ENCODE assay signal across 18 cellular contexts in genomic region chr12:108807996-108808725, GRCh38. TPM values are rescaled to one million over a fixed set of nuclear protein-coding genes. Genes with fewer than 3 reads are reported as not detected.
A peak's percentile ranks its signal among the peaks of the same experiment; 100 is the strongest.
DNase-seq lines count a peak whose midpoint lies in the region; ATAC-seq and TF ChIP-seq lines count a peak whose summit lies in the region.
"Had no signal": no experiment of that assay in that cellular context is flagged by ENCODE, and none has a peak within 500 bp of the region (broad histone marks: within the 10 kb centered on the region; RNA-seq: fewer than 3 reads in every experiment).

No MANE protein-coding gene starts in this region.

- peaks cover 28% of the 10 kb centered on the region for H3K79me1 ChIP-seq in trophoblast cell (ENCODE audit: low read length)

- no peak overlapping the region for H3K23ac ChIP-seq in trophoblast cell (ENCODE audit: low read length)

- H2AK5ac ChIP-seq in trophoblast cell (ENCODE audit: low read length) = no peak overlapping the region

- no peak overlapping the region for H4K12ac ChIP-seq in trophoblast cell (ENCODE audit: low read depth, low read length)

- 91 to 96% methylated on average over 13 to 15 of the region's 15 CpGs for WGBS in endodermal cell (ENCODE audit: insufficient coverage in 1 of 2, insufficient read length in 1 of 2), 2 experiments
- no CpG with 5 or more reads among the region's 15 CpGs for WGBS in trophoblast cell (ENCODE audit: extremely low coverage, insufficient coverage, insufficient read length)

- H2BK12ac ChIP-seq in trophoblast cell (ENCODE audit: low read length) = no peak overlapping the region

- H3K4ac ChIP-seq in trophoblast cell (ENCODE audit: low read depth, low read length) = no peak overlapping the region

- CTCF ChIA-PET in HEK293 (lab: Yijun Ruan, JAX) = interaction anchor here (0.6 to 1.0 kb wide), 3 partner anchors 73 to 238 kb away, joined by 3 to 6 read pairs (median 6); no protein-coding TSS in a partner anchor

- H3K4me3 ChIP-seq in HEK293 (ENCODE audit: low read depth, low read length) (no peak overlapping the region), endodermal cell (ENCODE audit: low read length) (no peak overlapping the region), trophoblast cell (ENCODE audit: low read depth, low read length) (no peak overlapping the region)
- H3K4me3 ChIP-seq: BLaER1 treated with 17β-estradiol and CSF1 and Interleukin-3, amounts not matched to agents 10 nM and 100 nM had no signal

- no peak overlapping the region for H2AFZ ChIP-seq in trophoblast cell (ENCODE audit: insufficient read depth, low read length, poor library complexity)

- H3K27ac ChIP-seq in HEK293 (ENCODE audit: extremely low read depth, low read depth, low read length) (no peak overlapping the region), endodermal cell (ENCODE audit: low read depth, low read length) (peak overlapping the region; percentile 22), trophoblast cell (ENCODE audit: low read depth, low read length) (peak overlapping the region; percentile 92)
- H3K27ac ChIP-seq: BLaER1 treated with 17β-estradiol and CSF1 and Interleukin-3, amounts not matched to agents 10 nM and 100 nM had no signal

- H3K36me3 ChIP-seq in HEK293 (ENCODE audit: control insufficient read depth in 2 of 2, insufficient read depth in 1 of 2, low read length in 2 of 2) = peaks cover 7 to 79% of the 10 kb centered on the region in 2 experiments
- H3K36me3 ChIP-seq in endodermal cell (ENCODE audit: control insufficient read depth, insufficient read depth, low read length) = peaks cover 62% of the 10 kb centered on the region
- peaks cover 49% of the 10 kb centered on the region in 2 experiments for H3K36me3 ChIP-seq in trophoblast cell (ENCODE audit: control insufficient read depth in 1 of 2, insufficient read depth in 2 of 2, low read length in 2 of 2)

- H3K9me3 ChIP-seq in HEK293 (ENCODE audit: control insufficient read depth, insufficient read depth, low read depth, low read length) (no peaks in the 10 kb centered on the region), endodermal cell (ENCODE audit: control insufficient read depth, low read length) (no peaks in the 10 kb centered on the region), trophoblast cell (ENCODE audit: insufficient read depth, low read depth, low read length) (no peaks in the 10 kb centered on the region)
- H3K9me3 ChIP-seq: BLaER1 treated with 17β-estradiol and CSF1 and Interleukin-3, amounts not matched to agents 10 nM and 100 nM had no signal

- no peaks in the 10 kb centered on the region for H3K9me3 Mint-ChIP-seq in endodermal cell
- H3K9me3 Mint-ChIP-seq: activated naive CD8-positive, alpha-beta T cell treated with anti-CD3 and anti-CD28 coated beads, Interleukin-2, amount 10 ng/mL, durations not matched to agents 7 days and 5 days; IgD-negative memory B cell had no signal

- no peaks in the 10 kb centered on the region for H3K27me3 Mint-ChIP-seq in endodermal cell (ENCODE audit: insufficient read depth)
- H3K27me3 Mint-ChIP-seq: activated naive CD8-positive, alpha-beta T cell treated with anti-CD3 and anti-CD28 coated beads, Interleukin-2, amount 10 ng/mL, durations not matched to agents 7 days and 5 days; IgD-negative memory B cell had no signal

- ATAC-seq in GM19351 (IDR thresholded peaks at IDR 0.05; ENCODE audit: unreplicated experiment) = no peak

- peak overlapping the region; percentile 62 for H3K14ac ChIP-seq in trophoblast cell (ENCODE audit: low read length)

- H3K27me3 ChIP-seq in endodermal cell (ENCODE audit: control insufficient read depth, insufficient read depth, low read length, poor library complexity, severe bottlenecking) (no peaks in the 10 kb centered on the region), trophoblast cell (ENCODE audit: insufficient read depth, low read length) (no peaks in the 10 kb centered on the region)
- H3K27me3 ChIP-seq: BLaER1 treated with 17β-estradiol and CSF1 and Interleukin-3, amounts not matched to agents 10 nM and 100 nM had no signal

- H3K4me1 Mint-ChIP-seq in endodermal cell = peaks cover 3% of the 10 kb centered on the region

- TF ChIP-seq CTCF in HEK293 (tag by site-specific recombination; IDR thresholded peaks at IDR 0.05) (no peak), endodermal cell (conservative IDR thresholded peaks at IDR 0.05) (no peak)

- peak overlapping the region; percentile 79 for H4K91ac ChIP-seq in trophoblast cell (ENCODE audit: low read depth, low read length)

- H3K4me2 ChIP-seq in trophoblast cell (ENCODE audit: low read length) = no peak overlapping the region

- no peak overlapping the region for H3K9ac ChIP-seq in endodermal cell (ENCODE audit: extremely low read depth, low read length, poor library complexity, severe bottlenecking)
- H3K9ac ChIP-seq in trophoblast cell (ENCODE audit: low read length) = no peak overlapping the region

- no peak overlapping the region for H4K8ac ChIP-seq in trophoblast cell (ENCODE audit: low read depth, low read length)

- no peak overlapping the region for H3K4me3 Mint-ChIP-seq in endodermal cell
- H3K4me3 Mint-ChIP-seq: activated naive CD8-positive, alpha-beta T cell treated with anti-CD3 and anti-CD28 coated beads, Interleukin-2, amount 10 ng/mL, durations not matched to agents 7 days and 5 days; IgD-negative memory B cell had no signal

- H2BK5ac ChIP-seq in trophoblast cell (ENCODE audit: low read depth, low read length, poor library complexity) = no peak overlapping the region

- H3K36me3 Mint-ChIP-seq in endodermal cell (ENCODE audit: low read depth) = peaks cover 55% of the 10 kb centered on the region

- POLR2A ChIA-PET in HEK293 (lab: Yijun Ruan, JAX) = interaction anchor here (0.7 kb wide), 2 partner anchors 75 to 289 kb away, joined by 7 to 15 read pairs; no protein-coding TSS in a partner anchor

- peak; percentile 88 for DNase-seq in DMS 273 (lab: John Stamatoyannopoulos, UW; ENCODE audit: unreplicated experiment)
- DNase-seq in endodermal cell = no peak
- DNase-seq in trophoblast cell = no peak
- no peak for DNase-seq in SW480 (ENCODE audit: low spot score)
- DNase-seq in pons (ENCODE audit: low spot score) = no peak
- DNase-seq: activated naive CD8-positive, alpha-beta T cell treated with anti-CD3 and anti-CD28 coated beads, Interleukin-2, amount 10 ng/mL, durations not matched to agents 7 days and 5 days; activated T-cell treated with anti-CD3 and anti-CD28 coated beads, Interleukin-2, amount 50 U/mL, for 48 hours; erythroblast; NCI-H2029; NCI-H526; SHP77 treated with DMSO at 0.1 percent for 48 hours; small intestine; stimulated activated CD8-positive, alpha-beta memory T cell treated with anti-CD3 and anti-CD28 coated beads, Interleukin-4, amount 100 ng/mL, for 48 hours; T-helper 1 cell had no signal

- H2BK120ac ChIP-seq in trophoblast cell (ENCODE audit: insufficient read depth, low read length, poor library complexity) = no peak overlapping the region

- peak overlapping the region; percentile 51 for H3K18ac ChIP-seq in trophoblast cell (ENCODE audit: low read length)

- no peak overlapping the region for H3K27ac Mint-ChIP-seq in endodermal cell
- H3K27ac Mint-ChIP-seq: activated naive CD8-positive, alpha-beta T cell treated with anti-CD3 and anti-CD28 coated beads, Interleukin-2, amount 10 ng/mL, durations not matched to agents 7 days and 5 days; IgD-negative memory B cell had no signal

- peaks cover 4% of the 10 kb centered on the region for H3K79me2 ChIP-seq in trophoblast cell (ENCODE audit: control insufficient read depth, insufficient read depth, low read length, poor library complexity)

- no peaks in the 10 kb centered on the region for H3K4me1 ChIP-seq in HEK293 (ENCODE audit: control insufficient read depth, insufficient read depth, low read length)
- H3K4me1 ChIP-seq in endodermal cell (ENCODE audit: control insufficient read depth, insufficient read depth, low read length) = no peaks in the 10 kb centered on the region
- H3K4me1 ChIP-seq in trophoblast cell (ENCODE audit: control insufficient read depth in 1 of 2, insufficient read depth in 2 of 2, low read length in 2 of 2) = peaks cover 23 to 25% of the 10 kb centered on the region in 2 experiments

TF ChIP-seq in HEK293, 187 proteins besides CTCF, POLR2A, EP300 and RAD21:
- TF ChIP-seq ZNF223 (tag by site-specific recombination; IDR thresholded peaks at IDR 0.05) (no peak), SP7 (tag by site-specific recombination; IDR thresholded peaks at IDR 0.05) (peak; percentile 35; the same call in 1 of the 2 replicates)

RNA-seq across cellular contexts. Expression of gene SSH1, which starts 49.2 kb away (rescaled TPM):
- 10 to 100 TPM; 27.1 to 28.3 TPM for total RNA-seq in endodermal cell
- 16.6 TPM for polyA plus RNA-seq in endodermal cell (2013, experiment 1 of 2)
- polyA plus RNA-seq in endodermal cell (2013, experiment 2 of 2) = 20.3 TPM
- polyA plus RNA-seq in trophoblast cell (2013) = 28.2 and 30.2 TPM in 2 replicates
